Comparison of ENCODE assay signal across 21 cellular contexts in the genomic region with DNA sequence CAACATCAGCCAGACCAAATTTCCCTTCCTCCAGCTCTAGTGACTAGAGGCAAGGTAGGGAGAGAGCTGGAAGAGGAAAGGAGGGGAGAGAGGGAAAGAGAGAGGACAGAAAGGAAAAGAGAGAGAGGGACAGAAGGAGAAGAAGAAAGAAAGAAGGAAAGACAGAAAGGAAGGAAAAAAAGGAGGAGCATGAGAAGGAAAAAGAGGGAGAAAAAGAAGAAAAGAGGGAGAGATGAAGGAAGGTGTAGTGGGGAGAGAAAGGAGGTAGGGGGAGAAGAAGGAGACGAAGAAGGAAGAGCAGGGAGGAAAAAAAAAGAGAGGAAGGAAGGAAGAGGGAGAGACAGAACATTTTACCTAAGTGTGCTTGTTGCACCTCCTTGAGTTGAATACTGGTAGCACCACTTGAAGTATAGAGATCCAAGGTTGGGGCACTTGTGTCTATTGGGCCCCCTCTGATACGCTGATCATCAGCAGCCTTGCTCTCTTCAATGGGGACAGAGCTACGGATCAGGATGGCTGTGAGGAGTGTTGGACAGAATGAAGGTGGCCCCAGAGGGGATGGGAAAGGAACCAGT.
A peak's percentile ranks its signal among the peaks of the same experiment; 100 is the strongest.
DNase-seq lines count a peak whose midpoint lies in the region; ATAC-seq, FAIRE-seq and TF ChIP-seq lines count a peak whose summit lies in the region.
"Had no signal": no experiment of that assay in that cellular context is flagged by ENCODE, and none has a peak within 500 bp of the region (broad histone marks: within the 10 kb centered on the region; RNA-seq: fewer than 3 reads in every experiment).

No MANE protein-coding gene starts in this region.

- H3K36me3 Mint-ChIP-seq in GM23338 (ENCODE audit: low read depth), result peaks cover 10% of the 10 kb centered on the region
- H3K36me3 Mint-ChIP-seq in neural progenitor cell, result peaks cover 7% of the 10 kb centered on the region
- H3K36me3 Mint-ChIP-seq: CD4-positive, CD25-positive, alpha-beta regulatory T cell had no signal

- DNase-seq in GM23338 (ENCODE audit: low spot score) (peak; percentile 24), K562 (ENCODE audit: extremely low read depth in 1 of 4, low spot score in 3 of 4) (no peak), neural progenitor cell (ENCODE audit: low spot score) (no peak), OCI-M1 (lab: John Stamatoyannopoulos, UW) (no peak), sigmoid colon (no peak)
- DNase-seq: CD4-positive, CD25-positive, alpha-beta regulatory T cell; H7; HFFc6; MV-4-11; NCI-H1105 treated with DMSO at 0.1 percent for 48 hours; NCI-H1694 treated with DMSO at 0.1 percent for 48 hours; NCI-H2081 treated with DMSO at 0.1 percent for 48 hours; NCI-H446 treated with DMSO at 0.1 percent for 48 hours; NCI-H526 treated with DMSO at 0.1 percent for 48 hours; PC-9; RPMI8226; SIG-M5 had no signal

- no peaks in the 10 kb centered on the region for H3K9me1 ChIP-seq in K562 (ENCODE audit: control insufficient read depth, insufficient read depth, low read length)

- H3K4me1 ChIP-seq in GM23338 (ENCODE audit: insufficient read depth) (peaks cover 9% of the 10 kb centered on the region), K562 (replicated peaks in 1 of 2; ENCODE audit: control insufficient read depth in 2 of 2, insufficient read depth in 2 of 2, low read length in 2 of 2) (no peaks in the 10 kb centered on the region; a peak in 2 of 5 replicates), neural progenitor cell (peaks cover 20% of the 10 kb centered on the region), sigmoid colon (peaks cover 0 to 7% (median 0%) of the 10 kb centered on the region in 4 donors)

- H3K4me2 ChIP-seq in GM23338, result no peak overlapping the region
- H3K4me2 ChIP-seq in K562 (ENCODE audit: insufficient read depth, low read length), result no peak overlapping the region
- no peak overlapping the region for H3K4me2 ChIP-seq in neural progenitor cell
- H3K4me2 ChIP-seq: KMS-11, PC-9 had no signal

- intact Hi-C loops in K562 (cut with micrococcal nuclease), result no loop called here
- intact Hi-C loops in sigmoid colon (cut with DNase I), result loop anchor here (10.0 kb wide), 1 partner anchor 204 kb away; no protein-coding TSS in a partner anchor

- peak overlapping the region; percentile 69; the same call in 1 of the 2 replicates for H2AFZ ChIP-seq in GM23338
- H2AFZ ChIP-seq in K562 (ENCODE audit: low read depth, low read length), result no peak overlapping the region
- H2AFZ ChIP-seq in neural progenitor cell (replicated peaks), result no peak overlapping the region
- H2AFZ ChIP-seq: PC-9 had no signal

- H3K27ac ChIP-seq in 22Rv1 (no peak overlapping the region), GM23338 (ENCODE audit: low read depth) (no peak overlapping the region), K562 (ENCODE audit: extremely low read depth, low read depth, low read length) (no peak overlapping the region), neural progenitor cell (no peak overlapping the region), sigmoid colon (no peak overlapping the region)
- H3K27ac ChIP-seq: KMS-11, PC-9 had no signal

- in situ Hi-C loops in K562 (cut with MboI), result no loop called here

- H3K4me3 ChIP-seq in GM23338, result no peak overlapping the region
- no peak overlapping the region for H3K4me3 ChIP-seq in K562
- no peak overlapping the region for H3K4me3 ChIP-seq in neural progenitor cell
- no peak overlapping the region for H3K4me3 ChIP-seq in sigmoid colon
- H3K4me3 ChIP-seq: PC-9 had no signal

- H3K4me3 Mint-ChIP-seq in GM23338 (no peak overlapping the region), neural progenitor cell (no peak overlapping the region)
- H3K4me3 Mint-ChIP-seq: CD4-positive, CD25-positive, alpha-beta regulatory T cell; HFFc6 had no signal

- CTCF ChIA-PET in K562 (lab: Yijun Ruan, JAX; ENCODE audit: low intra/inter-chr PET ratio), result no interaction called here

- POLR2A ChIA-PET in K562 (lab: Yijun Ruan, JAX), result no interaction called here

- 0 out of 4 replicates have a peak, but pooled peaks of 1 of the 2 experiments have one; percentile 6 for TF ChIP-seq RAD21 in K562 (CRISPR knock-in tag; conservative IDR thresholded peaks at IDR 0.05 in 1 of 2, IDR thresholded peaks at IDR 0.05 in 1 of 2)

- H3F3A ChIP-seq in GM23338 (replicated peaks; ENCODE audit: low read depth), result no peaks in the 10 kb centered on the region
- peaks cover 10% of the 10 kb centered on the region for H3F3A ChIP-seq in neural progenitor cell (ENCODE audit: low read depth)

- H4K20me1 ChIP-seq in GM23338 (replicated peaks; ENCODE audit: insufficient read depth) (no peaks in the 10 kb centered on the region), K562 (replicated peaks; ENCODE audit: control insufficient read depth, insufficient read depth, low read length) (no peaks in the 10 kb centered on the region), neural progenitor cell (ENCODE audit: low read depth) (no peaks in the 10 kb centered on the region)

- TF ChIP-seq EP300 in K562 (IDR thresholded peaks at IDR 0.05; ENCODE audit: low read length) (no peak), sigmoid colon (IDR thresholded peaks at IDR 0.05) (no peak)

- peaks cover 7% of the 10 kb centered on the region for H3K27me3 Mint-ChIP-seq in GM23338 (ENCODE audit: insufficient read depth, low read depth, poor library complexity)
- H3K27me3 Mint-ChIP-seq in neural progenitor cell (ENCODE audit: insufficient read depth, low read depth), result peaks cover 2% of the 10 kb centered on the region
- H3K27me3 Mint-ChIP-seq: CD4-positive, CD25-positive, alpha-beta regulatory T cell had no signal

- H3K9me2 ChIP-seq in GM23338 (ENCODE audit: insufficient read depth), result no peaks in the 10 kb centered on the region

- no peak; the same call in 2 of the 3 replicates for ATAC-seq in GM23338
- ATAC-seq in K562, result no peak
- no peak for ATAC-seq in HG02884 (IDR thresholded peaks at IDR 0.05; ENCODE audit: unreplicated experiment)
- ATAC-seq: SK-N-SH treated with all-trans-retinoic acid at 6 μM for 48 hours had no signal

- TF ChIP-seq POLR2A in K562 (conservative IDR thresholded peaks at IDR 0.05) (no peak), sigmoid colon (IDR thresholded peaks at IDR 0.05) (no peak)

- H3K79me2 ChIP-seq in GM23338 (replicated peaks; ENCODE audit: insufficient read depth) (no peaks in the 10 kb centered on the region), K562 (ENCODE audit: control insufficient read depth, insufficient read depth, low read length) (no peaks in the 10 kb centered on the region), neural progenitor cell (ENCODE audit: low read depth) (no peaks in the 10 kb centered on the region)

- 0% methylated on average over 3 of the region's 3 CpGs for WGBS in K562 (ENCODE audit: insufficient coverage, low coverage, missing lambda C conversion rate)
- 56 to 71% methylated on average over 3 of the region's 3 CpGs for WGBS in sigmoid colon, 2 donors

- no peak for FAIRE-seq in K562 (lab: Jason Lieb, UNC)

- TF ChIP-seq CTCF in 22Rv1 (IDR thresholded peaks at IDR 0.05), result 0 out of 2 replicates have a peak, but pooled peaks have one; percentile 7
- peak; percentile 33 to 53; a peak in 3 of 4 replicates for TF ChIP-seq CTCF in GM23338 (conservative IDR thresholded peaks at IDR 0.05; ENCODE audit: low read depth in 2 of 2)
- no peak for TF ChIP-seq CTCF in K562 (IDR thresholded peaks at IDR 0.05 in 2 of 3, conservative IDR thresholded peaks at IDR 0.05 in 1 of 3; ENCODE audit: insufficient read depth in 2 of 3, low read depth in 1 of 3, low read length in 3 of 3)
- TF ChIP-seq CTCF in neural progenitor cell (IDR thresholded peaks at IDR 0.05), result no peak
- TF ChIP-seq CTCF in sigmoid colon (IDR thresholded peaks at IDR 0.05), result no peak

- H3K9me3 Mint-ChIP-seq in GM23338, result peaks cover 20% of the 10 kb centered on the region
- H3K9me3 Mint-ChIP-seq in neural progenitor cell, result peaks cover 17% of the 10 kb centered on the region

- H3K36me3 ChIP-seq in GM23338 (ENCODE audit: insufficient read depth) (no peaks in the 10 kb centered on the region), K562 (ENCODE audit: control insufficient read depth, insufficient read depth, low read length) (no peaks in the 10 kb centered on the region), neural progenitor cell (no peaks in the 10 kb centered on the region), sigmoid colon (no peaks in the 10 kb centered on the region)

- H3K9me3 ChIP-seq in K562 (replicated peaks; ENCODE audit: control insufficient read depth, insufficient read depth, low read depth, low read length), result no peaks in the 10 kb centered on the region
- peaks cover 6% of the 10 kb centered on the region for H3K9me3 ChIP-seq in neural progenitor cell (ENCODE audit: low read depth)
- no peaks in the 10 kb centered on the region for H3K9me3 ChIP-seq in sigmoid colon

- no TSS peak for BruUV-seq in K562 (replicated peaks; lab: Mats Ljungman, UMichigan)

- no peaks in the 10 kb centered on the region for H3K27me3 ChIP-seq in GM23338 (ENCODE audit: insufficient read depth)
- H3K27me3 ChIP-seq in K562 (ENCODE audit: control insufficient read depth in 2 of 2, insufficient read depth in 2 of 2, low read length in 2 of 2), result peaks cover 0 to 9% of the 10 kb centered on the region in 2 experiments; a peak in 2 of 5 replicates
- H3K27me3 ChIP-seq in neural progenitor cell, result no peaks in the 10 kb centered on the region
- no peaks in the 10 kb centered on the region for H3K27me3 ChIP-seq in sigmoid colon

- H3K9ac ChIP-seq in K562 (ENCODE audit: insufficient read depth in 1 of 2, low read depth in 2 of 2, low read length in 2 of 2) (no peak overlapping the region), neural progenitor cell (no peak overlapping the region)
- H3K9ac ChIP-seq: KMS-11 had no signal

- H3K27ac Mint-ChIP-seq in GM23338, result no peak overlapping the region
- H3K27ac Mint-ChIP-seq in neural progenitor cell, result peak overlapping the region; percentile 52
- H3K27ac Mint-ChIP-seq: CD4-positive, CD25-positive, alpha-beta regulatory T cell; HFFc6 had no signal

- peaks cover 14% of the 10 kb centered on the region for H3K4me1 Mint-ChIP-seq in GM23338
- peaks cover 41% of the 10 kb centered on the region for H3K4me1 Mint-ChIP-seq in neural progenitor cell
- H3K4me1 Mint-ChIP-seq: CD4-positive, CD25-positive, alpha-beta regulatory T cell had no signal

TF ChIP-seq in GM23338, 12 proteins besides CTCF, POLR2A, EP300 and RAD21 (continues in another document):
- TF ChIP-seq NANOG (IDR thresholded peaks at IDR 0.05; ENCODE audit: borderline replicate concordance) (no peak), EZH2 (IDR thresholded peaks at IDR 0.05; ENCODE audit: low read depth, unreplicated experiment) (no peak)

TF ChIP-seq in K562, 482 proteins besides CTCF, POLR2A, EP300 and RAD21 (continues in another document):
- no peak for TF ChIP-seq ZNF354B (CRISPR knock-in tag; IDR thresholded peaks at IDR 0.05)

Comparison
In these comparisons a context has a peak if more than half of its experiments do, and no peak if none do; other contexts are left out.
1. CTCF ChIP-seq: peak in 22Rv1 (single experiment) and GM23338 (2 of 2); none in K562 (0 of 3), neural progenitor cell (single experiment) and sigmoid colon (0 of 4).